Comparison of ENCODE assay signal across 11 cellular contexts in genomic region chr11:47987781-47988180, GRCh38. TPM values are rescaled to one million over a fixed set of nuclear protein-coding genes. Genes with fewer than 3 reads are reported as not detected.
DNase-seq lines count a peak whose midpoint lies in the region; ATAC-seq and TF ChIP-seq lines count a peak whose summit lies in the region.
"Had no signal": no experiment of that assay in that cellular context is flagged by ENCODE, and none has a peak within 500 bp of the region (broad histone marks: within the 10 kb centered on the region; RNA-seq: fewer than 3 reads in every experiment).

No MANE protein-coding gene starts in this region.

- no peak overlapping the region for H3K27ac ChIP-seq in CD8-positive, alpha-beta memory T cell (ENCODE audit: low read depth, low read length)
- H3K27ac ChIP-seq in HL-60 (replicated peaks) (peak overlapping the region; percentile 65), caudate nucleus (ENCODE audit: low read depth, low read length) (peak overlapping the region; percentile 23), trophoblast cell (ENCODE audit: low read depth, low read length) (no peak overlapping the region)
- H3K27ac ChIP-seq: neural progenitor cell had no signal

- CTCF ChIA-PET in CD8-positive, alpha-beta memory T cell (lab: Charles Lee), result no interaction called here

- no peak for TF ChIP-seq CTCF in HL-60 (IDR thresholded peaks at IDR 0.05; ENCODE audit: insufficient read depth, low read length)
- no peak for TF ChIP-seq CTCF in nephron (IDR thresholded peaks at IDR 0.05; ENCODE audit: unreplicated experiment in 3 of 3)

- no peaks in the 10 kb centered on the region for H3K79me1 ChIP-seq in trophoblast cell (ENCODE audit: low read length)

- no peak overlapping the region for H3K18ac ChIP-seq in trophoblast cell (ENCODE audit: low read length)

- H3K27ac Mint-ChIP-seq in CD8-positive, alpha-beta memory T cell, result peak overlapping the region; percentile 54 to 89 (median 71)
- peak overlapping the region in 2 of 3 experiments; percentile 24 to 52 for H3K27ac Mint-ChIP-seq in nephron
- H3K27ac Mint-ChIP-seq: neural progenitor cell had no signal

- no peak for DNase-seq in CD8-positive, alpha-beta memory T cell
- peak in 1 of 2 experiments; percentile 48 for DNase-seq in HL-60 (ENCODE audit: low read depth in 1 of 2, low spot score in 1 of 2)
- peak in 1 of 61 donors; percentile 19 for DNase-seq in caudate nucleus (lab: John Stamatoyannopoulos, UW)
- DNase-seq in NCI-H1105 treated with DMSO at 0.1 percent for 48 hours (lab: John Stamatoyannopoulos, UW), result no peak
- no peak for DNase-seq in trophoblast cell
- DNase-seq: activated naive CD4-positive, alpha-beta T cell treated with Interleukin-2 at 50 U/mL for 16 hours; NCI-H1930 had no signal

- no peaks in the 10 kb centered on the region for H3K79me2 ChIP-seq in trophoblast cell (ENCODE audit: control insufficient read depth, insufficient read depth, low read length, poor library complexity)

- no peak overlapping the region for H2BK120ac ChIP-seq in trophoblast cell (ENCODE audit: insufficient read depth, low read length, poor library complexity)

- H3K4ac ChIP-seq in trophoblast cell (ENCODE audit: low read depth, low read length), result no peak overlapping the region

- no peak overlapping the region for H3K23ac ChIP-seq in trophoblast cell (ENCODE audit: low read length)

- no peak overlapping the region for H3K4me3 ChIP-seq in CD8-positive, alpha-beta memory T cell (ENCODE audit: low read length)
- H3K4me3 ChIP-seq in HL-60 (replicated peaks; ENCODE audit: insufficient read depth, low read length), result no peak overlapping the region; the same call in 1 of the 2 replicates
- H3K4me3 ChIP-seq in trophoblast cell (ENCODE audit: low read depth, low read length), result no peak overlapping the region
- H3K4me3 ChIP-seq: neural progenitor cell had no signal

- H3K14ac ChIP-seq in trophoblast cell (ENCODE audit: low read length), result no peak overlapping the region

- H3K27me3 Mint-ChIP-seq in CD8-positive, alpha-beta memory T cell, result no peaks in the 10 kb centered on the region
- no peaks in the 10 kb centered on the region for H3K27me3 Mint-ChIP-seq in nephron (ENCODE audit: low read depth)

- no peak overlapping the region for H2BK5ac ChIP-seq in trophoblast cell (ENCODE audit: low read depth, low read length, poor library complexity)

- POLR2A ChIA-PET in CD8-positive, alpha-beta memory T cell (lab: Charles Lee), result no interaction called here

- no peak overlapping the region for H2AFZ ChIP-seq in trophoblast cell (ENCODE audit: insufficient read depth, low read length, poor library complexity)
- H2AFZ ChIP-seq: neural progenitor cell had no signal

- H3K36me3 ChIP-seq in CD8-positive, alpha-beta memory T cell (ENCODE audit: insufficient read depth, low read length), result no peaks in the 10 kb centered on the region
- no peaks in the 10 kb centered on the region for H3K36me3 ChIP-seq in trophoblast cell (ENCODE audit: control insufficient read depth in 1 of 2, insufficient read depth in 2 of 2, low read length in 2 of 2)
- H3K36me3 ChIP-seq: neural progenitor cell had no signal

- WGBS in trophoblast cell (ENCODE audit: extremely low coverage, insufficient coverage, insufficient read length), result no CpG with 5 or more reads among the region's 6 CpGs

- H3K27me3 ChIP-seq in CD8-positive, alpha-beta memory T cell (ENCODE audit: insufficient read depth, low read length, poor library complexity, severe bottlenecking), result no peaks in the 10 kb centered on the region
- H3K27me3 ChIP-seq in HL-60 (ENCODE audit: insufficient read depth, poor library complexity, severe bottlenecking), result no peaks in the 10 kb centered on the region
- H3K27me3 ChIP-seq in trophoblast cell (ENCODE audit: insufficient read depth, low read length), result no peaks in the 10 kb centered on the region
- H3K27me3 ChIP-seq: neural progenitor cell had no signal

- H4K8ac ChIP-seq in trophoblast cell (ENCODE audit: low read depth, low read length), result no peak overlapping the region

- H3K9me3 ChIP-seq in CD8-positive, alpha-beta memory T cell (ENCODE audit: low read length), result no peaks in the 10 kb centered on the region
- H3K9me3 ChIP-seq in trophoblast cell (ENCODE audit: insufficient read depth, low read depth, low read length), result no peaks in the 10 kb centered on the region

- no peak overlapping the region for H4K91ac ChIP-seq in trophoblast cell (ENCODE audit: low read depth, low read length)

- ATAC-seq in HG03442 (IDR thresholded peaks at IDR 0.05; ENCODE audit: unreplicated experiment), result no peak
- ATAC-seq in GM21825 (IDR thresholded peaks at IDR 0.05; ENCODE audit: unreplicated experiment), result no peak

- no peak overlapping the region for H2AK5ac ChIP-seq in trophoblast cell (ENCODE audit: low read length)

- no peak overlapping the region for H3K4me2 ChIP-seq in trophoblast cell (ENCODE audit: low read length)
- H3K4me2 ChIP-seq: neural progenitor cell had no signal

- no peaks in the 10 kb centered on the region for H3K9me3 Mint-ChIP-seq in CD8-positive, alpha-beta memory T cell
- H3K9me3 Mint-ChIP-seq in nephron, result no peaks in the 10 kb centered on the region
- H3K9me3 Mint-ChIP-seq: neural progenitor cell had no signal

- H3K4me3 Mint-ChIP-seq in CD8-positive, alpha-beta memory T cell, result peak overlapping the region in 3 of 7 donors; percentile 33 to 73 (median 41)
- no peak overlapping the region for H3K4me3 Mint-ChIP-seq in nephron
- H3K4me3 Mint-ChIP-seq: neural progenitor cell had no signal

- H2BK12ac ChIP-seq in trophoblast cell (ENCODE audit: low read length), result no peak overlapping the region

- H3K36me3 Mint-ChIP-seq in CD8-positive, alpha-beta memory T cell, result peaks cover 0 to 15% (median 2%) of the 10 kb centered on the region in 3 donors
- H3K36me3 Mint-ChIP-seq in nephron (ENCODE audit: low read depth), result no peaks in the 10 kb centered on the region
- H3K36me3 Mint-ChIP-seq: neural progenitor cell had no signal

- no peak overlapping the region for H4K12ac ChIP-seq in trophoblast cell (ENCODE audit: low read depth, low read length)

- peaks cover 51% of the 10 kb centered on the region for H3K4me1 ChIP-seq in CD8-positive, alpha-beta memory T cell (ENCODE audit: insufficient read depth, low read length)
- peaks cover under 1 to 11% of the 10 kb centered on the region in 2 experiments for H3K4me1 ChIP-seq in trophoblast cell (ENCODE audit: control insufficient read depth in 1 of 2, insufficient read depth in 2 of 2, low read length in 2 of 2)

- H3K4me1 Mint-ChIP-seq in CD8-positive, alpha-beta memory T cell, result peaks cover 58 to 79% (median 77%) of the 10 kb centered on the region in 3 donors
- peaks cover 18% of the 10 kb centered on the region for H3K4me1 Mint-ChIP-seq in nephron

- no peak overlapping the region for H3K9ac ChIP-seq in trophoblast cell (ENCODE audit: low read length)
- H3K9ac ChIP-seq: neural progenitor cell had no signal

RNA-seq across cellular contexts. Expression of gene PTPRJ, which starts 7.4 kb away (rescaled TPM):
- total RNA-seq in CD8-positive, alpha-beta memory T cell, result 10 to 100 TPM; 25.1 to 25.6 TPM
- 16.0 TPM for polyA plus RNA-seq in CD8-positive, alpha-beta memory T cell
- 5.4 TPM in 2 replicates for polyA plus RNA-seq in trophoblast cell (2013)

Comparison
In these comparisons a context has a peak if more than half of its experiments do, and no peak if none do; other contexts are left out.
1. H3K27ac ChIP-seq: peak in HL-60 (single experiment) and caudate nucleus (single experiment); none in CD8-positive, alpha-beta memory T cell (single experiment) and trophoblast cell (single experiment).